Comparison of ENCODE assay signal across 8 cellular contexts in genomic region chr11:72781063-72781312, GRCh38. TPM values are rescaled to one million over a fixed set of nuclear protein-coding genes. Genes with fewer than 3 reads are reported as not detected.
DNase-seq lines count a peak whose midpoint lies in the region; ATAC-seq and TF ChIP-seq lines count a peak whose summit lies in the region.

No MANE protein-coding gene starts in this region.

- H3K27ac ChIP-seq in adrenal gland, result peak overlapping the region; percentile 33 to 92 (median 88)
- H3K27ac ChIP-seq in left lung, result peak overlapping the region in 1 of 2 donors; percentile 48

- ATAC-seq in activated T-cell treated with anti-CD3 and anti-CD28 coated beads, Interleukin-2, amount 50 U/mL, for 4 hours, result no peak
- ATAC-seq in left lung, result peak; percentile 16
- no peak for ATAC-seq in HG02840 (IDR thresholded peaks at IDR 0.05; ENCODE audit: low FRiP score, unreplicated experiment)

- H3K9me3 Mint-ChIP-seq in activated T-cell treated with anti-CD3 and anti-CD28 coated beads, Interleukin-2, amount 50 U/mL, for 4 hours, result no peaks in the 10 kb centered on the region
- no peaks in the 10 kb centered on the region for H3K9me3 Mint-ChIP-seq in type B pancreatic cell

- H3K9me3 ChIP-seq in adrenal gland (replicated peaks in 1 of 3) (no peaks in the 10 kb centered on the region), left lung (no peaks in the 10 kb centered on the region)

- H3K36me3 ChIP-seq in adrenal gland (replicated peaks in 1 of 2) (no peaks in the 10 kb centered on the region), left lung (no peaks in the 10 kb centered on the region)

- no peaks in the 10 kb centered on the region for H3K27me3 Mint-ChIP-seq in activated T-cell treated with anti-CD3 and anti-CD28 coated beads, Interleukin-2, amount 50 U/mL, for 4 hours (ENCODE audit: low read depth)
- no peaks in the 10 kb centered on the region for H3K27me3 Mint-ChIP-seq in type B pancreatic cell

- peak in 1 of 2 donors; percentile 22 for TF ChIP-seq POLR2A in adrenal gland (IDR thresholded peaks at IDR 0.05)

- H3K27ac Mint-ChIP-seq in type B pancreatic cell, result peak overlapping the region; percentile 82

- no peak for DNase-seq in activated T-cell treated with anti-CD3 and anti-CD28 coated beads, Interleukin-2, amount 50 U/mL, for 4 hours
- no peak for DNase-seq in activated T-cell treated with anti-CD3 and anti-CD28 coated beads for 4 hours
- DNase-seq in adrenal gland, result no peak
- peak in 1 of 2 donors; percentile 87 for DNase-seq in left lung
- DNase-seq in type B pancreatic cell (ENCODE audit: extremely low spot score, unreplicated experiment), result no peak
- DNase-seq in effector CD4-positive, alpha-beta T cell, result no peak
- no peak for DNase-seq in EL

- H3K27me3 ChIP-seq in adrenal gland (no peaks in the 10 kb centered on the region), left lung (peaks cover 0 to 14% of the 10 kb centered on the region in 2 donors)

- TF ChIP-seq CTCF in adrenal gland (IDR thresholded peaks at IDR 0.05), result no peak
- TF ChIP-seq CTCF in left lung (IDR thresholded peaks at IDR 0.05), result no peak
- TF ChIP-seq CTCF in type B pancreatic cell (conservative IDR thresholded peaks at IDR 0.05), result no peak

- H3K36me3 Mint-ChIP-seq in activated T-cell treated with anti-CD3 and anti-CD28 coated beads, Interleukin-2, amount 50 U/mL, for 4 hours (ENCODE audit: insufficient read depth), result no peaks in the 10 kb centered on the region
- H3K36me3 Mint-ChIP-seq in type B pancreatic cell, result peaks cover 6% of the 10 kb centered on the region

- H3K4me3 ChIP-seq in adrenal gland (peak overlapping the region in 3 of 4 donors; percentile 41 to 86 (median 77)), left lung (peak overlapping the region; percentile 50 to 53)

- 14 to 16% (median 14%) methylated on average over 14 to 17 of the region's 17 CpGs; no CpG with 5 or more reads in 1 of the 4 donors for WGBS in adrenal gland, 4 donors

- peaks cover 21% of the 10 kb centered on the region for H3K4me1 Mint-ChIP-seq in activated T-cell treated with anti-CD3 and anti-CD28 coated beads, Interleukin-2, amount 50 U/mL, for 4 hours (ENCODE audit: low read depth)
- H3K4me1 Mint-ChIP-seq in type B pancreatic cell (ENCODE audit: unreplicated experiment), result peaks cover 42% of the 10 kb centered on the region

- intact Hi-C loops in adrenal gland (cut with DNase I), result loop anchor here in 1 of 2 donors (5.0 kb wide), 1 partner anchor 54 kb away; no protein-coding TSS in a partner anchor
- intact Hi-C loops in left lung (cut with DNase I), result no loop called here

- H3K4me3 Mint-ChIP-seq in activated T-cell treated with anti-CD3 and anti-CD28 coated beads, Interleukin-2, amount 50 U/mL, for 4 hours, result peak overlapping the region; percentile 68
- H3K4me3 Mint-ChIP-seq in type B pancreatic cell, result peak overlapping the region; percentile 87

- peaks cover 42 to 60% of the 10 kb centered on the region in 2 donors for H3K4me1 ChIP-seq in adrenal gland (replicated peaks in 1 of 2)
- peaks cover 4 to 58% of the 10 kb centered on the region in 2 donors for H3K4me1 ChIP-seq in left lung

RNA-seq across cellular contexts. Expression of gene STARD10, which starts 12.9 kb away (rescaled TPM):
- 10 to 100 TPM in 2 of 3 donors, 1 to 10 TPM in 1; 9.4 to 13.8 (median 13.0) TPM for total RNA-seq in activated T-cell treated with anti-CD3 and anti-CD28 coated beads, Interleukin-2, amount 50 U/mL, for 4 hours
- total RNA-seq in adrenal gland (100 to 1,000 TPM; 190 to 425 (median 350) TPM), left lung (100 to 1,000 TPM in 1 of 2 donors, 10 to 100 TPM in 1; 83.8 to 119 TPM), type B pancreatic cell (ENCODE audit: low replicate concordance) (170 and 313 TPM in 2 replicates)
- polyA plus RNA-seq in adrenal gland, result 100 to 1,000 TPM; 261 to 668 (median 513) TPM

RNA-seq across cellular contexts. Expression of gene ARAP1, which starts 28.8 kb away (rescaled TPM):
- 10 to 100 TPM; 52.3 to 58.1 (median 52.8) TPM for total RNA-seq in activated T-cell treated with anti-CD3 and anti-CD28 coated beads, Interleukin-2, amount 50 U/mL, for 4 hours
- 100 to 1,000 TPM; 103 to 216 (median 153) TPM for total RNA-seq in adrenal gland
- polyA plus RNA-seq in adrenal gland, result 100 to 1,000 TPM in 2 of 3 donors, 10 to 100 TPM in 1; 30.0 to 217 (median 150) TPM
- 100 to 1,000 TPM; 172 to 222 TPM for total RNA-seq in left lung
- 80.5 and 149 TPM in 2 replicates for total RNA-seq in type B pancreatic cell (ENCODE audit: low replicate concordance)

RNA-seq across cellular contexts. Expression of gene ATG16L2, which starts 33.2 kb away (rescaled TPM):
- 10 to 100 TPM; 23.8 to 28.9 (median 26.0) TPM for total RNA-seq in activated T-cell treated with anti-CD3 and anti-CD28 coated beads, Interleukin-2, amount 50 U/mL, for 4 hours
- total RNA-seq in adrenal gland (10 to 100 TPM in 7 of 8 donors, 1 to 10 TPM in 1; 9.2 to 70.0 (median 30.6) TPM), left lung (10 to 100 TPM; 41.5 to 87.3 TPM), type B pancreatic cell (ENCODE audit: low replicate concordance) (26.3 and 29.5 TPM in 2 replicates)
- polyA plus RNA-seq in adrenal gland, result 100 to 1,000 TPM in 2 of 3 donors, 1 to 10 TPM in 1; 5.7 to 343 (median 129) TPM

Comparison
In these comparisons a context has a peak if more than half of its experiments do, and no peak if none do; other contexts are left out.
1. RNA of gene STARD10, which starts 12.9 kb away (total RNA-seq): 190 to 425 TPM in adrenal gland, 170 to 313 TPM in type B pancreatic cell and 83.8 to 119 TPM in left lung; 9.4 to 13.8 TPM in activated T-cell treated with anti-CD3 and anti-CD28 coated beads, Interleukin-2, amount 50 U/mL, for 4 hours; every median in the first group is over 4 times any median in the second.